ENCODE assay signal across 17 cellular contexts in genomic region chr19:43148233-43148632, GRCh38. TPM values are rescaled to one million over a fixed set of nuclear protein-coding genes. Genes with fewer than 3 reads are reported as not detected.
DNase-seq lines count a peak whose midpoint lies in the region; ATAC-seq and TF ChIP-seq lines count a peak whose summit lies in the region.
"Had no signal": no experiment of that assay in that cellular context is flagged by ENCODE, and none has a peak within 500 bp of the region (broad histone marks: within the 10 kb centered on the region; RNA-seq: fewer than 3 reads in every experiment).

No MANE protein-coding gene starts in this region.

- TF ChIP-seq CTCF in AG10803 (conservative IDR thresholded peaks at IDR 0.05; ENCODE audit: low read length) = no peak
- no peak for TF ChIP-seq CTCF in cardiac fibroblast (IDR thresholded peaks at IDR 0.05; ENCODE audit: low read depth, low read length)
- TF ChIP-seq CTCF in mesothelial cell of epicardium (IDR thresholded peaks at IDR 0.05; ENCODE audit: unreplicated experiment) = no peak
- no peak for TF ChIP-seq CTCF in omental fat pad (IDR thresholded peaks at IDR 0.05)

- peaks cover 60% of the 10 kb centered on the region for H3K9me3 Mint-ChIP-seq in mesothelial cell of epicardium

- DNase-seq in AG10803 (ENCODE audit: low read depth) (peak; percentile 90), LHCN-M2 (ENCODE audit: low read depth) (peak; percentile 57), cardiac fibroblast (ENCODE audit: low read depth in 2 of 2) (peak; percentile 51 to 92), lung microvascular endothelial cell (ENCODE audit: low read depth in 2 of 2) (peak; percentile 48 to 91), mesothelial cell of epicardium (ENCODE audit: low spot score in 2 of 2, unreplicated experiment in 2 of 2) (no peak), omental fat pad (ENCODE audit: low spot score) (no peak)
- no peak for DNase-seq in stimulated activated CD4-positive, alpha-beta T cell treated with anti-CD3 and anti-CD28 coated beads, Interleukin-12 subunit alpha, Interleukin-12 subunit beta, amount 100 ng/mL, for 4 hours
- DNase-seq: activated T-cell treated with anti-CD3 and anti-CD28 coated beads for 4 hours, adrenal gland, BE2C, heart left ventricle, Karpas-422, lower lobe of right lung, NCI-H2107 had no signal

- H3K4me3 Mint-ChIP-seq in mesothelial cell of epicardium = no peak overlapping the region

- no peaks in the 10 kb centered on the region for H3K4me1 Mint-ChIP-seq in mesothelial cell of epicardium

- no peak overlapping the region for H3K27ac Mint-ChIP-seq in mesothelial cell of epicardium

- no peak overlapping the region for H3K4me3 ChIP-seq in AG10803 (ENCODE audit: low read length)
- H3K4me3 ChIP-seq in cardiac fibroblast (replicated peaks in 1 of 2; ENCODE audit: low read depth in 2 of 2, low read length in 2 of 2) = no peak overlapping the region
- H3K4me3 ChIP-seq: adrenal gland, heart left ventricle, lower lobe of right lung, vagina had no signal

- ATAC-seq in omental fat pad (ENCODE audit: low FRiP score) (no peak), HG03354 (IDR thresholded peaks at IDR 0.05; ENCODE audit: poor library complexity, severe bottlenecking, unreplicated experiment) (no peak)
- ATAC-seq: activated CD4-positive, CD25-positive, alpha-beta regulatory T cell treated with anti-CD3 and anti-CD28 coated beads, Interleukin-2, amount 50 U/mL, for 24 hours; heart left ventricle; lower lobe of right lung had no signal

- no peaks in the 10 kb centered on the region for H3K27me3 Mint-ChIP-seq in mesothelial cell of epicardium (ENCODE audit: low read depth)

- H3K36me3 Mint-ChIP-seq in mesothelial cell of epicardium = no peaks in the 10 kb centered on the region

RNA-seq across cellular contexts. Expression of gene PSG5, which starts 38.1 kb away (rescaled TPM):
- total RNA-seq in LHCN-M2 (2014; rRNA removed) = 0.52 and 0.64 TPM in 2 replicates
- 1.7 TPM for polyA plus RNA-seq in LHCN-M2 (2012)
- not detected in 2 replicates for total RNA-seq in lung microvascular endothelial cell
- not detected in 3 replicates for total RNA-seq in mesothelial cell of epicardium
- total RNA-seq in omental fat pad = not detected
- total RNA-seq: adrenal gland, heart left ventricle, lower lobe of right lung, vagina had no signal
- polyA plus RNA-seq: adrenal gland, heart left ventricle had no signal

RNA-seq across cellular contexts. Expression of gene PSG4, which starts 57.2 kb away (rescaled TPM):
- 0.19 and 0.98 TPM in 2 replicates for total RNA-seq in LHCN-M2 (2014; rRNA removed)
- 6.0 TPM for polyA plus RNA-seq in LHCN-M2 (2012)
- 0.40 TPM in 1 of 2 replicates, not detected in the other for total RNA-seq in lung microvascular endothelial cell
- total RNA-seq in mesothelial cell of epicardium = not detected in 3 replicates
- not detected for total RNA-seq in omental fat pad
- total RNA-seq: heart left ventricle, lower lobe of right lung had no signal
- polyA plus RNA-seq: heart left ventricle had no signal

Comparison
In these comparisons a context has a peak if more than half of its experiments do, and no peak if none do; other contexts are left out.
1. DNase-seq: peak in AG10803 (single experiment), LHCN-M2 (single experiment), cardiac fibroblast (2 of 2) and lung microvascular endothelial cell (2 of 2); none in stimulated activated CD4-positive, alpha-beta T cell treated with anti-CD3 and anti-CD28 coated beads, Interleukin-12 subunit alpha, Interleukin-12 subunit beta, amount 100 ng/mL, for 4 hours (single experiment), mesothelial cell of epicardium (0 of 2) and omental fat pad (single experiment).